2 cellular contexts compared by ENCODE assay signal in genomic region chr11:119614227-119615002, GRCh38.
TF ChIP-seq lines count a peak whose summit lies in the region.

No MANE protein-coding gene starts in this region.

TF ChIP-seq in IMR-90, 13 proteins besides CTCF, POLR2A, EP300 and RAD21 (continued from another document):
- TF ChIP-seq, protein P1, sequence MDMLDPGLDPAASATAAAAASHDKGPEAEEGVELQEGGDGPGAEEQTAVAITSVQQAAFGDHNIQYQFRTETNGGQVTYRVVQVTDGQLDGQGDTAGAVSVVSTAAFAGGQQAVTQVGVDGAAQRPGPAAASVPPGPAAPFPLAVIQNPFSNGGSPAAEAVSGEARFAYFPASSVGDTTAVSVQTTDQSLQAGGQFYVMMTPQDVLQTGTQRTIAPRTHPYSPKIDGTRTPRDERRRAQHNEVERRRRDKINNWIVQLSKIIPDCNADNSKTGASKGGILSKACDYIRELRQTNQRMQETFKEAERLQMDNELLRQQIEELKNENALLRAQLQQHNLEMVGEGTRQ (IDR thresholded peaks at IDR 0.05; ENCODE audit: low read depth, low read length), result no peak
- TF ChIP-seq MAFK (IDR thresholded peaks at IDR 0.05; ENCODE audit: low read depth, low read length) (no peak), MAZ (IDR thresholded peaks at IDR 0.05; ENCODE audit: borderline replicate concordance, low read depth, low read length) (no peak), RFX5 (IDR thresholded peaks at IDR 0.05; ENCODE audit: low read depth, low read length) (no peak), CEBPB (IDR thresholded peaks at IDR 0.05; ENCODE audit: low read depth, low read length) (no peak), MXI1 (IDR thresholded peaks at IDR 0.05; ENCODE audit: borderline replicate concordance, low read depth, low read length) (no peak), NFE2L2 (IDR thresholded peaks at IDR 0.05; ENCODE audit: low read depth, low read length) (no peak), CHD1 (IDR thresholded peaks at IDR 0.05; ENCODE audit: low read depth, low read length) (no peak), FOS (IDR thresholded peaks at IDR 0.05; ENCODE audit: low read depth, low read length) (no peak), RCOR1 (IDR thresholded peaks at IDR 0.05; ENCODE audit: insufficient replicate concordance, low read length) (no peak)

TF ChIP-seq in WTC11, 78 proteins besides CTCF, POLR2A, EP300 and RAD21 (continued from another document):
- TF ChIP-seq NR3C1 (CRISPR knock-in tag; conservative IDR thresholded peaks at IDR 0.05; ENCODE audit: low read depth) (no peak), MXD4 (CRISPR knock-in tag; IDR thresholded peaks at IDR 0.05; ENCODE audit: borderline replicate concordance) (no peak), ZNF532 (CRISPR knock-in tag; IDR thresholded peaks at IDR 0.05; ENCODE audit: borderline replicate concordance) (no peak)
